ENCODE assay signal across 1 cellular context in genomic region chr3:128083396-128083795, GRCh38.
TF ChIP-seq lines count a peak whose summit lies in the region.

No MANE protein-coding gene starts in this region.

TF ChIP-seq in IMR-90, 13 proteins besides CTCF, POLR2A, EP300 and RAD21:
- no peak for TF ChIP-seq MXI1 (IDR thresholded peaks at IDR 0.05; ENCODE audit: borderline replicate concordance, low read depth, low read length)
- no peak for TF ChIP-seq MAFK (IDR thresholded peaks at IDR 0.05; ENCODE audit: low read depth, low read length)
- TF ChIP-seq SMC3 (IDR thresholded peaks at IDR 0.05; ENCODE audit: low read depth, low read length) = no peak
- no peak for TF ChIP-seq BHLHE40 (IDR thresholded peaks at IDR 0.05; ENCODE audit: low read depth, low read length)
- no peak for TF ChIP-seq CEBPB (IDR thresholded peaks at IDR 0.05; ENCODE audit: low read depth, low read length)
- no peak for TF ChIP-seq FOS (IDR thresholded peaks at IDR 0.05; ENCODE audit: low read depth, low read length)
- TF ChIP-seq MAZ (IDR thresholded peaks at IDR 0.05; ENCODE audit: borderline replicate concordance, low read depth, low read length) = no peak
